ENCODE assay signal across 4 cellular contexts in the genomic region with DNA sequence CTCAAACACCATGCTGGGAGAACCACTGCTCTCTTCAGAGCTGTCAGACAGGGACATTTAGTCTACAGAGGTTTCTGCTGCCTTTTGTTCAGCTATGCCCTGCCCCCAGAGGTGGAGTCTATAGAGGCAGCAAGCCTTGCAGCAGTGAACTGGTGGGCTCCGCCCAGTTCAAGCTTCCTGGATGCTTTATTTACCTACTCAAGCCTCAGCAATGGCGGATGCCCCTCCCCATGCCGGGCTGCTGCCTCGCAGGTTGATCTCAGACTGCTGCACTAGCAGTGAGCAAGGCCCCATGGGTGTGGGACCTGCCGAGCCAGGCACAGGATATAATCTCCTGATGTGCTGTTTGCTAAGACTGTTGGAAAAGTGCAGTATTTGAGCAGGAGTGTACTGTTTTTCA. TPM values are rescaled to one million over a fixed set of nuclear protein-coding genes. Genes with fewer than 3 reads are reported as not detected.
"Had no signal": no experiment of that assay in that cellular context is flagged by ENCODE, and none has a peak within 500 bp of the region (broad histone marks: within the 10 kb centered on the region; RNA-seq: fewer than 3 reads in every experiment).

No MANE protein-coding gene starts in this region.

RNA-seq across cellular contexts. Expression of a gene that starts 12.9 kb away (rescaled TPM):
- total RNA-seq: cardiac muscle cell, fibroblast of lung, lung microvascular endothelial cell, upper lobe of right lung had no signal
